ENCODE assay signal across 7 cellular contexts in the genomic region with DNA sequence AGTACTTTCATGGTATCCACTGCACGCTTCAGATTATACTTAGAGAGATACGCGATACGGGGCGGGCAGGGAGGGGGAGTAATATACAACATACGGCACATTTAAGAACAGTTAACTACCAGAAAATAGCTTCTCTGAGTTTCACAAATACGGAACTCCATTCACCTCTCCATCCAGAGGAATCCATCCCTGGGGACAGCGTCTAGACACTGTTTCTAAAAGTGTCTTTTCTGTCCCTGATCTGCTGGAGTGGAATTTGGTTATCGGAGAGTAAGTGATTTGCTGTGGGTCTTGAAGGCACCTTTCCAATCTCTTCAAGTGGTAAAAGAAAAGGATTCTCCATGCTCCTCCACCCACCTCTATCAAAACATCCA. TPM values are rescaled to one million over a fixed set of nuclear protein-coding genes. Genes with fewer than 3 reads are reported as not detected.
DNase-seq lines count a peak whose midpoint lies in the region; ATAC-seq, FAIRE-seq and TF ChIP-seq lines count a peak whose summit lies in the region.

No MANE protein-coding gene starts in this region.

- no peaks in the 10 kb centered on the region for H3K9me3 ChIP-seq in ascending aorta
- no peaks in the 10 kb centered on the region for H3K9me3 ChIP-seq in keratinocyte (ENCODE audit: control insufficient read depth, low read depth, low read length)
- H3K9me3 ChIP-seq in subcutaneous abdominal adipose tissue (ENCODE audit: control insufficient read depth in 5 of 5, low read length in 5 of 5): no peaks in the 10 kb centered on the region

- H3K27ac ChIP-seq in ascending aorta (peak overlapping the region; percentile 92 to 97), keratinocyte (ENCODE audit: control insufficient read depth, insufficient read depth, low read length) (peak overlapping the region; percentile 97), subcutaneous abdominal adipose tissue (ENCODE audit: low read depth, low read length) (peak overlapping the region; percentile 93)

- peaks cover 31% of the 10 kb centered on the region for H3K79me2 ChIP-seq in keratinocyte (ENCODE audit: control insufficient read depth, insufficient read depth, low read length)

- H3K9ac ChIP-seq in keratinocyte (ENCODE audit: control insufficient read depth, extremely low read depth, insufficient read depth, low read length) (peak overlapping the region; percentile 97), subcutaneous abdominal adipose tissue (ENCODE audit: low read length in 5 of 5) (peak overlapping the region; percentile 79 to 99 (median 81))

- dilution Hi-C loops in keratinocyte (cut with MboI; ENCODE audit: extremely low pct_ligation_motif_present, low sequenced_read_pairs): no loop called here

- ATAC-seq in HG02759 (IDR thresholded peaks at IDR 0.05; ENCODE audit: unreplicated experiment): no peak
- ATAC-seq in HG03571 (IDR thresholded peaks at IDR 0.05; ENCODE audit: unreplicated experiment): no peak

- H3K27me3 ChIP-seq in GM06990 (replicated peaks; ENCODE audit: control insufficient read depth, insufficient read depth, low read length): no peaks in the 10 kb centered on the region
- no peaks in the 10 kb centered on the region for H3K27me3 ChIP-seq in ascending aorta
- H3K27me3 ChIP-seq in keratinocyte (ENCODE audit: control insufficient read depth, extremely low read depth, insufficient read depth, low read length): no peaks in the 10 kb centered on the region
- H3K27me3 ChIP-seq in subcutaneous abdominal adipose tissue (ENCODE audit: control insufficient read depth in 5 of 5, insufficient read depth in 4 of 5, low read length in 5 of 5): no peaks in the 10 kb centered on the region

- H3K36me3 ChIP-seq in GM06990 (ENCODE audit: control insufficient read depth, insufficient read depth, low read length) (peaks cover 2% of the 10 kb centered on the region), ascending aorta (peaks cover 4 to 7% of the 10 kb centered on the region in 2 donors), keratinocyte (ENCODE audit: control insufficient read depth in 2 of 2, extremely low read depth in 1 of 2, insufficient read depth in 2 of 2, low read length in 2 of 2) (peaks cover 0 to 4% of the 10 kb centered on the region in 2 experiments), subcutaneous abdominal adipose tissue (ENCODE audit: control insufficient read depth in 5 of 5, insufficient read depth in 5 of 5, low read length in 5 of 5) (peaks cover 0 to 7% (median 3%) of the 10 kb centered on the region in 5 donors)

- H2AFZ ChIP-seq in keratinocyte (ENCODE audit: control insufficient read depth, low read length): peak overlapping the region; percentile 96

- FAIRE-seq in keratinocyte (lab: Jason Lieb, UNC): no peak

- intact Hi-C loops in ascending aorta (cut with DNase I): loop anchor here (1.0 to 10.0 kb wide), 2 partner anchors 135 to 169 kb away; partner anchors contain the start of gene ACTR3

- H3K4me2 ChIP-seq in keratinocyte (ENCODE audit: control insufficient read depth, extremely low read depth, insufficient read depth, low read depth, low read length): peak overlapping the region; percentile 95

- peak overlapping the region; percentile 83 for H3K4me3 ChIP-seq in GM06990 (replicated peaks; ENCODE audit: low read depth, low read length)
- H3K4me3 ChIP-seq in ascending aorta: peak overlapping the region; percentile 86 to 96
- H3K4me3 ChIP-seq in keratinocyte (ENCODE audit: control insufficient read depth in 2 of 3, extremely low read depth in 1 of 3, insufficient read depth in 2 of 3, low read depth in 1 of 3, low read length in 3 of 3): peak overlapping the region; percentile 66 to 97 (median 95)
- H3K4me3 ChIP-seq in subcutaneous abdominal adipose tissue (ENCODE audit: low read depth in 1 of 5, low read length in 5 of 5): peak overlapping the region; percentile 71 to 98 (median 94)

- no peaks in the 10 kb centered on the region for H3K9me1 ChIP-seq in keratinocyte (ENCODE audit: control insufficient read depth, extremely low read depth, insufficient read depth, low read length)

- no peak for DNase-seq in GM06990 (ENCODE audit: extremely low read depth, insufficient read length)
- DNase-seq in LHCN-M2 (ENCODE audit: low read depth): peak; percentile 26
- DNase-seq in ascending aorta (ENCODE audit: low spot score in 2 of 2): no peak
- no peak for DNase-seq in keratinocyte (ENCODE audit: low read depth, low spot score)

- H4K20me1 ChIP-seq in keratinocyte (ENCODE audit: control insufficient read depth, extremely low read depth, insufficient read depth, low read length): no peaks in the 10 kb centered on the region

- no peak for TF ChIP-seq CTCF in GM06990 (IDR thresholded peaks at IDR 0.05; ENCODE audit: insufficient read depth, low read length, poor library complexity, severe bottlenecking)
- no peak for TF ChIP-seq CTCF in ascending aorta (IDR thresholded peaks at IDR 0.05)
- no peak for TF ChIP-seq CTCF in keratinocyte (optimal IDR thresholded peaks at IDR 0.05 in 1 of 3, IDR thresholded peaks at IDR 0.05 in 1 of 3, conservative IDR thresholded peaks at IDR 0.05 in 1 of 3; ENCODE audit: extremely low read depth in 1 of 3, insufficient read depth in 2 of 3, low read length in 3 of 3)

- peaks cover 4 to 12% of the 10 kb centered on the region in 2 donors for H3K4me1 ChIP-seq in ascending aorta
- peaks cover 9% of the 10 kb centered on the region for H3K4me1 ChIP-seq in keratinocyte (ENCODE audit: control insufficient read depth, extremely low read depth, insufficient read depth, low read length)
- peaks cover 0 to 24% (median 19%) of the 10 kb centered on the region in 5 donors for H3K4me1 ChIP-seq in subcutaneous abdominal adipose tissue (ENCODE audit: control insufficient read depth in 5 of 5, insufficient read depth in 5 of 5, low read length in 5 of 5)

RNA-seq across cellular contexts. Expression of gene SLC35F5, which starts 0.8 kb away (rescaled TPM):
- 71.1 and 74.3 TPM in 2 replicates for total RNA-seq in LHCN-M2 (2014; rRNA removed)
- polyA plus RNA-seq in LHCN-M2 (2012): 46.5 TPM
- total RNA-seq in ascending aorta: 55.7 TPM
- 40.6 to 86.5 TPM (median 72.4 TPM) in 3 replicates for polyA plus RNA-seq in keratinocyte
- polyA plus RNA-seq in keratinocyte (2011; ENCODE audit: low read depth): 26.9 TPM
- polyA plus RNA-seq in keratinocyte (2011; cell fraction: cytosol; rRNA removed): 26.5 and 77.0 TPM in 2 replicates
- 80.9 and 92.3 TPM in 2 replicates for polyA plus RNA-seq in keratinocyte (2011; cell fraction: nucleus; rRNA removed)
- 32.3 and 53.1 TPM in 2 replicates for polyA plus RNA-seq in keratinocyte (2012; ENCODE audit: low replicate concordance)
- polyA minus RNA-seq in keratinocyte: 31.5 to 85.9 TPM (median 63.1 TPM) in 3 replicates
- polyA minus RNA-seq in keratinocyte (2011; cell fraction: cytosol; rRNA and poly(A)+ RNA removed): 53.1 TPM
- 111 and 183 TPM in 2 replicates for polyA minus RNA-seq in keratinocyte (2011; cell fraction: nucleus; rRNA and poly(A)+ RNA removed)
